In the genomic region with DNA sequence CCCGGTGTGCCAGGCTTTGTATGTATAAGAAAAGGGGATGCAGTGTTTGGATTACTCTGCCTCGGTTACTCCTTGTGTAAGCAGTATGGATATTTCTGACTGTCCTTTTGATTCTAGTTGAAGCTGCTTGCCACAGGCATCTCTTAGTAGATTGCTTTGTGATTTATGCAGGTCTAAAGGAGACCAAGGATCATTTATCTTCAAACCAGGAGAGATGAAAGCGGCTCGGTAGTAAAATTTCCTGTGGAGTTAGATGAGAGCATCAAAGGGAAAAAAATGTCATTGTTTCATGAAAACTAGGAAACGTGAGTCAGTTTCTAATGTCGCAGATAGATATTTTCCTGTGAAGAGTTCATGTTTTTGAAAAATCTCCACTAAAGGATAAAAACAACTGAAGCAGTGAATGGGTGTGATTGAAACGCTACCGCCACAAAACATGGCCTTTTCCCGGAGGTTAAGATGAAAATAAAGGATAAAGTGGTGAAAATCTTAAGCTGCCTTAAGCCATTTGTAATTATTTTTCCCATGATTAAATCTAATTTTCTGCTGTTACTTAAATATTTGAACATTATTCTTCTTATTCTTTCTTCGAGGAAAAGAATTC, we compare ENCODE assay signal across 14 cellular contexts.
A peak's percentile ranks its signal among the peaks of the same experiment; 100 is the strongest.
DNase-seq lines count a peak whose midpoint lies in the region; ATAC-seq, FAIRE-seq and TF ChIP-seq lines count a peak whose summit lies in the region.
"Had no signal": no experiment of that assay in that cellular context is flagged by ENCODE, and none has a peak within 500 bp of the region (broad histone marks: within the 10 kb centered on the region; RNA-seq: fewer than 3 reads in every experiment).

No MANE protein-coding gene starts in this region.

- no peak overlapping the region for H2BK120ac ChIP-seq in neuronal stem cell (ENCODE audit: low read depth, low read length)

- H3K36me3 ChIP-seq in HepG2 (replicated peaks in 1 of 2; ENCODE audit: control insufficient read depth in 1 of 2, insufficient read depth in 2 of 2, low read length in 2 of 2): no peaks in the 10 kb centered on the region
- H3K36me3 ChIP-seq in right lobe of liver: no peaks in the 10 kb centered on the region
- H3K36me3 ChIP-seq in esophagus squamous epithelium: no peaks in the 10 kb centered on the region
- H3K36me3 ChIP-seq in neuronal stem cell (replicated peaks in 1 of 2; ENCODE audit: control insufficient read depth in 2 of 2, insufficient read depth in 2 of 2, low read length in 2 of 2): no peaks in the 10 kb centered on the region

- H3K14ac ChIP-seq in neuronal stem cell (ENCODE audit: low read length): no peak overlapping the region

- H3K4ac ChIP-seq in neuronal stem cell (ENCODE audit: low read length): no peak overlapping the region

- H3K27ac ChIP-seq in HepG2 (ENCODE audit: extremely low read length, insufficient read depth, low read length): no peak overlapping the region
- no peak overlapping the region for H3K27ac ChIP-seq in right lobe of liver
- H3K27ac ChIP-seq in esophagus squamous epithelium: peak overlapping the region; percentile 76 to 89 (median 84)
- no peak overlapping the region for H3K27ac ChIP-seq in neuronal stem cell (replicated peaks; ENCODE audit: low read length)

- intact Hi-C loops in HepG2 (cut with micrococcal nuclease; ENCODE audit: unreplicated experiment): no loop called here
- intact Hi-C loops in right lobe of liver (cut with DNase I): no loop called here
- intact Hi-C loops in esophagus squamous epithelium (cut with DNase I): no loop called here

- POLR2A ChIA-PET in HepG2 (lab: Yijun Ruan, JAX): no interaction called here

- H3K4me1 ChIP-seq in HepG2 (ENCODE audit: insufficient read depth, low read length) (peaks cover 30% of the 10 kb centered on the region), right lobe of liver (peaks cover 0 to 13% (median 1%) of the 10 kb centered on the region in 4 donors), esophagus squamous epithelium (peaks cover 21 to 70% (median 47%) of the 10 kb centered on the region in 3 donors), neuronal stem cell (ENCODE audit: control insufficient read depth in 2 of 2, insufficient read depth in 1 of 2, low read depth in 1 of 2, low read length in 2 of 2) (peaks cover 5 to 24% of the 10 kb centered on the region in 2 donors)

- no peaks in the 10 kb centered on the region for H3K79me1 ChIP-seq in neuronal stem cell (ENCODE audit: low read depth, low read length)

- H3K4me3 ChIP-seq in HepG2 (replicated peaks in 1 of 3; ENCODE audit: insufficient read depth in 1 of 3, low read depth in 2 of 3, low read length in 3 of 3) (no peak overlapping the region), right lobe of liver (no peak overlapping the region), esophagus squamous epithelium (peak overlapping the region in 1 of 4 donors; percentile 34), neuronal stem cell (ENCODE audit: low read length in 2 of 2) (no peak overlapping the region)

- H3K9me3 ChIP-seq in HepG2 (ENCODE audit: low read length): no peaks in the 10 kb centered on the region
- no peaks in the 10 kb centered on the region for H3K9me3 ChIP-seq in right lobe of liver
- no peaks in the 10 kb centered on the region for H3K9me3 ChIP-seq in esophagus squamous epithelium
- H3K9me3 ChIP-seq in neuronal stem cell (replicated peaks in 1 of 2; ENCODE audit: control insufficient read depth in 2 of 2, insufficient read depth in 1 of 2, low read depth in 1 of 2, low read length in 2 of 2): no peaks in the 10 kb centered on the region

- H3K27me3 ChIP-seq in HepG2 (ENCODE audit: control insufficient read depth in 1 of 2, insufficient read depth in 2 of 2, low read length in 2 of 2): no peaks in the 10 kb centered on the region
- no peaks in the 10 kb centered on the region for H3K27me3 ChIP-seq in right lobe of liver
- no peaks in the 10 kb centered on the region for H3K27me3 ChIP-seq in esophagus squamous epithelium
- no peaks in the 10 kb centered on the region for H3K27me3 ChIP-seq in neuronal stem cell (ENCODE audit: control insufficient read depth in 3 of 3, insufficient read depth in 3 of 3, low read depth in 1 of 3, low read length in 3 of 3)

- DNase-seq in HepG2 (ENCODE audit: low spot score): peak; percentile 59
- no peak for DNase-seq in right lobe of liver
- DNase-seq in esophagus squamous epithelium (lab: John Stamatoyannopoulos, UW): no peak
- DNase-seq in neuronal stem cell (ENCODE audit: low spot score): no peak
- DNase-seq in RCC 7860 (ENCODE audit: low spot score): no peak
- no peak for DNase-seq in activated T-cell treated with anti-CD3 and anti-CD28 coated beads, Interleukin-2, amount 50 U/mL, for 1 hour
- no peak for DNase-seq in activated naive CD4-positive, alpha-beta T cell treated with Interleukin-2 at 50 U/mL for 16 hours
- no peak for DNase-seq in HT-29 (ENCODE audit: low spot score)
- DNase-seq: activated CD8-positive, alpha-beta memory T cell treated with anti-CD3 and anti-CD28 coated beads for 24 hours; activated naive CD4-positive, alpha-beta T cell treated with anti-CD3 and anti-CD28 coated beads, Interleukin-2, amount 10 ng/mL, durations not matched to agents 7 days and 5 days; naive thymus-derived CD8-positive, alpha-beta T cell; NCI-H2081 treated with DMSO at 0.1 percent for 48 hours; NCI-H82 had no signal

- TF ChIP-seq POLR2A in HepG2 (IDR thresholded peaks at IDR 0.05; ENCODE audit: insufficient read depth in 1 of 2, low read depth in 2 of 2, low read length in 2 of 2) (no peak), right lobe of liver (IDR thresholded peaks at IDR 0.05) (no peak), esophagus squamous epithelium (IDR thresholded peaks at IDR 0.05) (no peak)

- no peak overlapping the region for H4K8ac ChIP-seq in neuronal stem cell (ENCODE audit: low read depth, low read length)

- BruUV-seq in HepG2 (replicated peaks; lab: Mats Ljungman, UMichigan): no TSS peak

- TF ChIP-seq EP300 in HepG2 (IDR thresholded peaks at IDR 0.05; ENCODE audit: low read depth in 2 of 2, low read length in 2 of 2) (no peak), HepG2 (CRISPR knock-in tag; IDR thresholded peaks at IDR 0.05; ENCODE audit: borderline replicate concordance) (no peak)

- H3K9ac ChIP-seq in HepG2 (ENCODE audit: insufficient read depth, low read depth, low read length) (no peak overlapping the region), neuronal stem cell (ENCODE audit: low read depth, low read length, poor library complexity) (no peak overlapping the region)

- H3K4me2 ChIP-seq in HepG2 (ENCODE audit: low read depth, low read length) (peak overlapping the region; percentile 16; the same call in 1 of the 2 replicates), neuronal stem cell (ENCODE audit: insufficient read depth, low read length, poor library complexity, severe bottlenecking) (no peak overlapping the region)

- H2BK15ac ChIP-seq in neuronal stem cell (ENCODE audit: low read length): no peak overlapping the region

- no peak overlapping the region for H2AFZ ChIP-seq in HepG2 (ENCODE audit: low read length)
- H2AFZ ChIP-seq in neuronal stem cell (ENCODE audit: low read length): peak overlapping the region; percentile 81

- H3K18ac ChIP-seq in neuronal stem cell (ENCODE audit: low read length): no peak overlapping the region

- WGBS in HepG2 (ENCODE audit: low lambda C conversion rate): 12% methylated on average over 10 of the region's 10 CpGs
- 74% methylated on average over 10 of the region's 10 CpGs for WGBS in right lobe of liver (ENCODE audit: insufficient coverage, low coverage, low lambda C conversion rate, missing lambda C conversion rate)
- 23 to 37% methylated on average over 10 of the region's 10 CpGs for WGBS in esophagus squamous epithelium, 2 donors
- no CpG with 5 or more reads among the region's 10 CpGs for WGBS in neuronal stem cell (ENCODE audit: extremely low coverage in 2 of 2, insufficient read length in 2 of 2, insufficient replicate concordance in 1 of 2), 2 donors

- in situ Hi-C loops in HepG2 (cut with HindIII; ENCODE audit: extremely low pct_ligation_motif_present, low pct_unique_long_range_greater_than_20kb): no loop called here

- H2BK5ac ChIP-seq in neuronal stem cell (ENCODE audit: low read length): no peak overlapping the region

- CTCF ChIA-PET in HepG2 (lab: Yijun Ruan, JAX; ENCODE audit: low intra/inter-chr PET ratio, low total read pairs): no interaction called here

- ATAC-seq in HepG2: no peak
- ATAC-seq in right lobe of liver: no peak
- ATAC-seq: naive thymus-derived CD8-positive, alpha-beta T cell had no signal

- H4K20me1 ChIP-seq in HepG2 (ENCODE audit: insufficient read depth, low read length): no peaks in the 10 kb centered on the region

- no peak overlapping the region for H3K23ac ChIP-seq in neuronal stem cell (ENCODE audit: low read depth, low read length, poor library complexity)

- H2AK5ac ChIP-seq in neuronal stem cell (ENCODE audit: low read depth, low read length): no peak overlapping the region

- no peak overlapping the region for H2BK12ac ChIP-seq in neuronal stem cell (ENCODE audit: low read length)

- TF ChIP-seq RAD21 in HepG2 (CRISPR knock-in tag; IDR thresholded peaks at IDR 0.05): no peak

- no peak for TF ChIP-seq CTCF in HepG2 (CRISPR knock-in tag; IDR thresholded peaks at IDR 0.05)
- TF ChIP-seq CTCF in right lobe of liver (IDR thresholded peaks at IDR 0.05): no peak
- TF ChIP-seq CTCF in esophagus squamous epithelium (IDR thresholded peaks at IDR 0.05): no peak

- FAIRE-seq in HepG2 (lab: Jason Lieb, UNC): no peak
- no peak for FAIRE-seq in RCC 7860 (lab: Jason Lieb, UNC)
- FAIRE-seq: GM18507 had no signal

- no peak overlapping the region for H4K91ac ChIP-seq in neuronal stem cell (ENCODE audit: low read depth, low read length, poor library complexity)

- no peaks in the 10 kb centered on the region for H3K79me2 ChIP-seq in HepG2 (ENCODE audit: insufficient read depth, low read length)

TF ChIP-seq in HepG2, 621 proteins besides CTCF, POLR2A, EP300 and RAD21 (continues in another document):
- TF ChIP-seq YY1 (IDR thresholded peaks at IDR 0.05; ENCODE audit: insufficient read depth, insufficient replicate concordance, low read depth, low read length) (no peak), HNF4G (IDR thresholded peaks at IDR 0.05; ENCODE audit: borderline replicate concordance, low read depth, low read length) (no peak), HNF4G (CRISPR knock-in tag; IDR thresholded peaks at IDR 0.05; ENCODE audit: borderline replicate concordance, low read depth) (no peak), HMGA1 (CRISPR knock-in tag; conservative IDR thresholded peaks at IDR 0.05) (no peak), FOXO1 (CRISPR knock-in tag; IDR thresholded peaks at IDR 0.05) (no peak), ELF3 (CRISPR knock-in tag; IDR thresholded peaks at IDR 0.05) (no peak), ZNF720 (CRISPR knock-in tag; IDR thresholded peaks at IDR 0.05) (no peak)

Comparison
In these comparisons a context has a peak if more than half of its experiments do, and no peak if none do; other contexts are left out.
1. H3K27ac ChIP-seq: peak in esophagus squamous epithelium (4 of 4); none in HepG2 (single experiment), right lobe of liver (0 of 3) and neuronal stem cell (single experiment).